In genomic region chr9:117815315-117815714, GRCh38 we compare ENCODE assay signal across 17 cellular contexts.
DNase-seq lines count a peak whose midpoint lies in the region; ATAC-seq lines count a peak whose summit lies in the region.
"Had no signal": no experiment of that assay in that cellular context is flagged by ENCODE, and none has a peak within 500 bp of the region (broad histone marks: within the 10 kb centered on the region; RNA-seq: fewer than 3 reads in every experiment).

No MANE protein-coding gene starts in this region.

- H3K4me3 Mint-ChIP-seq in naive thymus-derived CD4-positive, alpha-beta T cell: no peak overlapping the region
- no peak overlapping the region for H3K4me3 Mint-ChIP-seq in T-helper 2 cell treated with Interferon-gamma antibody and Interleukin-4, amounts not matched to agents 5 μg/mL and 100 μg/mL, for 36 hours
- H3K4me3 Mint-ChIP-seq: activated naive CD4-positive, alpha-beta T cell treated with anti-CD3 and anti-CD28 coated beads, Interleukin-2, amount 10 ng/mL, durations not matched to agents 7 days and 5 days had no signal

- peaks cover 0 to 7% (median 1%) of the 10 kb centered on the region in 11 donors for H3K9me3 Mint-ChIP-seq in naive thymus-derived CD4-positive, alpha-beta T cell
- no peaks in the 10 kb centered on the region for H3K9me3 Mint-ChIP-seq in T-helper 2 cell treated with Interferon-gamma antibody and Interleukin-4, amounts not matched to agents 5 μg/mL and 100 μg/mL, for 36 hours
- H3K9me3 Mint-ChIP-seq: activated naive CD4-positive, alpha-beta T cell treated with anti-CD3 and anti-CD28 coated beads, Interleukin-2, amount 10 ng/mL, durations not matched to agents 7 days and 5 days had no signal

- H3K27me3 ChIP-seq in naive thymus-derived CD4-positive, alpha-beta T cell (ENCODE audit: control insufficient read depth in 2 of 2, insufficient read depth in 2 of 2, low read length in 2 of 2): no peaks in the 10 kb centered on the region

- peaks cover 0 to 7% of the 10 kb centered on the region in 2 donors for H3K4me1 ChIP-seq in naive thymus-derived CD4-positive, alpha-beta T cell (ENCODE audit: control insufficient read depth in 2 of 2, insufficient read depth in 2 of 2, low read length in 2 of 2)

- H3K36me3 Mint-ChIP-seq in naive thymus-derived CD4-positive, alpha-beta T cell: no peaks in the 10 kb centered on the region
- H3K36me3 Mint-ChIP-seq in T-helper 2 cell treated with Interferon-gamma antibody and Interleukin-4, amounts not matched to agents 5 μg/mL and 100 μg/mL, for 36 hours (ENCODE audit: low read depth): no peaks in the 10 kb centered on the region
- H3K36me3 Mint-ChIP-seq: activated naive CD4-positive, alpha-beta T cell treated with anti-CD3 and anti-CD28 coated beads, Interleukin-2, amount 10 ng/mL, durations not matched to agents 7 days and 5 days had no signal

- H3K27ac ChIP-seq in naive thymus-derived CD4-positive, alpha-beta T cell (ENCODE audit: low read depth, low read length): no peak overlapping the region

- intact Hi-C loops in naive thymus-derived CD4-positive, alpha-beta T cell (cut with micrococcal nuclease): no loop called here

- H3K27me3 Mint-ChIP-seq in naive thymus-derived CD4-positive, alpha-beta T cell: peaks cover 13 to 43% (median 36%) of the 10 kb centered on the region in 5 donors
- peaks cover 38% of the 10 kb centered on the region for H3K27me3 Mint-ChIP-seq in T-helper 2 cell treated with Interferon-gamma antibody and Interleukin-4, amounts not matched to agents 5 μg/mL and 100 μg/mL, for 36 hours (ENCODE audit: low read depth)

- H3K27ac Mint-ChIP-seq in naive thymus-derived CD4-positive, alpha-beta T cell: no peak overlapping the region
- no peak overlapping the region for H3K27ac Mint-ChIP-seq in T-helper 2 cell treated with Interferon-gamma antibody and Interleukin-4, amounts not matched to agents 5 μg/mL and 100 μg/mL, for 36 hours
- H3K27ac Mint-ChIP-seq: activated naive CD4-positive, alpha-beta T cell treated with anti-CD3 and anti-CD28 coated beads, Interleukin-2, amount 10 ng/mL, durations not matched to agents 7 days and 5 days had no signal

- H3K4me3 ChIP-seq in naive thymus-derived CD4-positive, alpha-beta T cell (ENCODE audit: low read length): no peak overlapping the region

- DNase-seq in naive thymus-derived CD4-positive, alpha-beta T cell: no peak
- DNase-seq in COR-L47 (lab: John Stamatoyannopoulos, UW) (no peak), nucleus accumbens (lab: John Stamatoyannopoulos, UW) (no peak)
- no peak for DNase-seq in T-helper 2 cell treated with Interferon-gamma antibody and Interleukin-4, amounts not matched to agents 5 μg/mL and 100 μg/mL, for 36 hours (ENCODE audit: low spot score)
- DNase-seq in activated effector memory CD4-positive, alpha-beta T cell treated with Interleukin-2 at 50 U/mL for 16 hours: no peak
- DNase-seq: activated naive CD4-positive, alpha-beta T cell treated with anti-CD3 and anti-CD28 coated beads, Interleukin-2, amount 10 ng/mL, durations not matched to agents 7 days and 5 days; caudate nucleus; EL; glutamatergic neuron; HCEC 1CT; left cardiac atrium; NCI-H1930; NCI-H748 treated with DMSO at 0.1 percent for 48 hours; stimulated activated CD4-positive, alpha-beta T cell treated with anti-CD3 and anti-CD28 coated beads, Interleukin-2, amount 100 ng/mL, for 24 hours had no signal

- CTCF ChIA-PET in naive thymus-derived CD4-positive, alpha-beta T cell (lab: Charles Lee): no interaction called here

- H3K4me1 Mint-ChIP-seq in naive thymus-derived CD4-positive, alpha-beta T cell: peaks cover 6 to 12% (median 8%) of the 10 kb centered on the region in 7 donors
- peaks cover 8% of the 10 kb centered on the region for H3K4me1 Mint-ChIP-seq in T-helper 2 cell treated with Interferon-gamma antibody and Interleukin-4, amounts not matched to agents 5 μg/mL and 100 μg/mL, for 36 hours (ENCODE audit: low read depth)

- H3K36me3 ChIP-seq in naive thymus-derived CD4-positive, alpha-beta T cell (ENCODE audit: control insufficient read depth in 2 of 3, insufficient read depth in 3 of 3, low read length in 3 of 3): no peaks in the 10 kb centered on the region

- ATAC-seq in GM18858 (IDR thresholded peaks at IDR 0.05; ENCODE audit: unreplicated experiment) (peak; percentile 78), GM21529 (IDR thresholded peaks at IDR 0.05; ENCODE audit: unreplicated experiment) (peak; percentile 67), HG03432 (IDR thresholded peaks at IDR 0.05; ENCODE audit: unreplicated experiment) (peak; percentile 91)
- peak; percentile 40 for ATAC-seq in naive thymus-derived CD4-positive, alpha-beta T cell
- ATAC-seq: left cardiac atrium had no signal

- POLR2A ChIA-PET in naive thymus-derived CD4-positive, alpha-beta T cell (lab: Charles Lee): no interaction called here

- no peaks in the 10 kb centered on the region for H3K9me3 ChIP-seq in naive thymus-derived CD4-positive, alpha-beta T cell (ENCODE audit: control insufficient read depth in 2 of 3, low read length in 3 of 3)

Comparison
In these comparisons a context has a peak if more than half of its experiments do, and no peak if none do; other contexts are left out.
1. ATAC-seq: peak in every context shown above with its lines; median percentile 91 in HG03432; 78 in GM18858; 67 in GM21529; 40 in naive thymus-derived CD4-positive, alpha-beta T cell.